Comparison of ENCODE assay signal across 1 cellular context in the genomic region with DNA sequence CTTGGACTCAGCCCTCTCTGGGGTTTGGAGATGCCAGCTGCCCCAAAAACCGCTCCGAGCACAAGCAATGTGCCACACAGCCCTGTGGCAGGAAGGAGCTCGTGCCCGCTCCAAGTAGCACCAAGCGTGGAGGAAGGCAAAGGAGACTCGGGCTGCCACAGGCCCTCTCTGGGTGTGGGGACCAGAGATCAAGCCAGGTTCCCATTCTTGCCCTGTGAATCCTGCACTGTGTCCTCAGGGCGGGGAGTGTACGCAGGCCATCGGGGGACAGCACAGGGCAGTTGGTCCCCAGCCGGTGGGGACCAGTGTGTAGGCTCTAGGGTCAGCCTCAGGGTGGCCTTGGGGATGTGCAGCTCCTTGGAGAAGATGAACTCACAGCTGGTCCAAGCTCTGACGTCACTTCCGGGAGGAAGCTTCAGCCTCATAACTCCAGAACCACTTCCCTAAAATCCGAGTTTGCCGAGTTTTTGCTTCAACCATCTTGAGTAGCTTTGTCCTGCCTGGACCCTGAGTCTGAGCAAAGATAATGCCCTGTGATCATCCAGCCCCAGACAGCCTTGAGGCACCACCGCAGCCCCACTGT.
A peak's percentile ranks its signal among the peaks of the same experiment; 100 is the strongest.
TF ChIP-seq lines count a peak whose summit lies in the region.

No MANE protein-coding gene starts in this region.

TF ChIP-seq in K562, 482 proteins besides CTCF, POLR2A, EP300 and RAD21 (continued from another document):
- TF ChIP-seq, protein P1, sequence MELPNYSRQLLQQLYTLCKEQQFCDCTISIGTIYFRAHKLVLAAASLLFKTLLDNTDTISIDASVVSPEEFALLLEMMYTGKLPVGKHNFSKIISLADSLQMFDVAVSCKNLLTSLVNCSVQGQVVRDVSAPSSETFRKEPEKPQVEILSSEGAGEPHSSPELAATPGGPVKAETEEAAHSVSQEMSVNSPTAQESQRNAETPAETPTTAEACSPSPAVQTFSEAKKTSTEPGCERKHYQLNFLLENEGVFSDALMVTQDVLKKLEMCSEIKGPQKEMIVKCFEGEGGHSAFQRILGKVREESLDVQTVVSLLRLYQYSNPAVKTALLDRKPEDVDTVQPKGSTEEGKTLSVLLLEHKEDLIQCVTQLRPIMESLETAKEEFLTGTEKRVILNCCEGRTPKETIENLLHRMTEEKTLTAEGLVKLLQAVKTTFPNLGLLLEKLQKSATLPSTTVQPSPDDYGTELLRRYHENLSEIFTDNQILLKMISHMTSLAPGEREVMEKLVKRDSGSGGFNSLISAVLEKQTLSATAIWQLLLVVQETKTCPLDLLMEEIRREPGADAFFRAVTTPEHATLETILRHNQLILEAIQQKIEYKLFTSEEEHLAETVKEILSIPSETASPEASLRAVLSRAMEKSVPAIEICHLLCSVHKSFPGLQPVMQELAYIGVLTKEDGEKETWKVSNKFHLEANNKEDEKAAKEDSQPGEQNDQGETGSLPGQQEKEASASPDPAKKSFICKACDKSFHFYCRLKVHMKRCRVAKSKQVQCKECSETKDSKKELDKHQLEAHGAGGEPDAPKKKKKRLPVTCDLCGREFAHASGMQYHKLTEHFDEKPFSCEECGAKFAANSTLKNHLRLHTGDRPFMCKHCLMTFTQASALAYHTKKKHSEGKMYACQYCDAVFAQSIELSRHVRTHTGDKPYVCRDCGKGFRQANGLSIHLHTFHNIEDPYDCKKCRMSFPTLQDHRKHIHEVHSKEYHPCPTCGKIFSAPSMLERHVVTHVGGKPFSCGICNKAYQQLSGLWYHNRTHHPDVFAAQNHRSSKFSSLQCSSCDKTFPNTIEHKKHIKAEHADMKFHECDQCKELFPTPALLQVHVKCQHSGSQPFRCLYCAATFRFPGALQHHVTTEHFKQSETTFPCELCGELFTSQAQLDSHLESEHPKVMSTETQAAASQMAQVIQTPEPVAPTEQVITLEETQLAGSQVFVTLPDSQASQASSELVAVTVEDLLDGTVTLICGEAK (IDR thresholded peaks at IDR 0.05): peak; percentile 80
- TF ChIP-seq, protein P1 (CRISPR knock-in tag; IDR thresholded peaks at IDR 0.05): no peak
- TF ChIP-seq GTF2F1 (IDR thresholded peaks at IDR 0.05; ENCODE audit: low read depth, low read length): no peak
- no peak for TF ChIP-seq ZBTB34 (CRISPR knock-in tag; IDR thresholded peaks at IDR 0.05)
- no peak for TF ChIP-seq NONO (IDR thresholded peaks at IDR 0.05; ENCODE audit: low read depth in 2 of 2, low read length in 1 of 2)
- TF ChIP-seq POLR3A (IDR thresholded peaks at IDR 0.05; ENCODE audit: borderline replicate concordance, extremely low read depth, insufficient read depth, insufficient read length): no peak
- TF ChIP-seq MCM2 (IDR thresholded peaks at IDR 0.05; ENCODE audit: low read depth): no peak
- no peak for TF ChIP-seq KLF1 (tag; IDR thresholded peaks at IDR 0.05)
- no peak for TF ChIP-seq MTA1 (IDR thresholded peaks at IDR 0.05; ENCODE audit: borderline replicate concordance)
- TF ChIP-seq GABPB1 (CRISPR knock-in tag; IDR thresholded peaks at IDR 0.05): peak; percentile 90
- no peak for TF ChIP-seq ZNF431 (CRISPR knock-in tag; IDR thresholded peaks at IDR 0.05)
- TF ChIP-seq, protein P2, sequence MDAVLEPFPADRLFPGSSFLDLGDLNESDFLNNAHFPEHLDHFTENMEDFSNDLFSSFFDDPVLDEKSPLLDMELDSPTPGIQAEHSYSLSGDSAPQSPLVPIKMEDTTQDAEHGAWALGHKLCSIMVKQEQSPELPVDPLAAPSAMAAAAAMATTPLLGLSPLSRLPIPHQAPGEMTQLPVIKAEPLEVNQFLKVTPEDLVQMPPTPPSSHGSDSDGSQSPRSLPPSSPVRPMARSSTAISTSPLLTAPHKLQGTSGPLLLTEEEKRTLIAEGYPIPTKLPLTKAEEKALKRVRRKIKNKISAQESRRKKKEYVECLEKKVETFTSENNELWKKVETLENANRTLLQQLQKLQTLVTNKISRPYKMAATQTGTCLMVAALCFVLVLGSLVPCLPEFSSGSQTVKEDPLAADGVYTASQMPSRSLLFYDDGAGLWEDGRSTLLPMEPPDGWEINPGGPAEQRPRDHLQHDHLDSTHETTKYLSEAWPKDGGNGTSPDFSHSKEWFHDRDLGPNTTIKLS (IDR thresholded peaks at IDR 0.05; ENCODE audit: borderline replicate concordance, low read depth): no peak
- TF ChIP-seq HNRNPH1 (optimal IDR thresholded peaks at IDR 0.05; ENCODE audit: low read depth, low read length): no peak
- no peak for TF ChIP-seq RNF2 (IDR thresholded peaks at IDR 0.05)
